In genomic region chr13:79492313-79492798, GRCh38 we compare ENCODE assay signal across 11 cellular contexts. TPM values are rescaled to one million over a fixed set of nuclear protein-coding genes. Genes with fewer than 3 reads are reported as not detected.
A peak's percentile ranks its signal among the peaks of the same experiment; 100 is the strongest.
DNase-seq lines count a peak whose midpoint lies in the region; ATAC-seq, FAIRE-seq and TF ChIP-seq lines count a peak whose summit lies in the region.
"Had no signal": no experiment of that assay in that cellular context is flagged by ENCODE, and none has a peak within 500 bp of the region (broad histone marks: within the 10 kb centered on the region; RNA-seq: fewer than 3 reads in every experiment).

No MANE protein-coding gene starts in this region.

- H3K4me2 ChIP-seq in GM12878 (ENCODE audit: control insufficient read depth, insufficient read depth): no peak overlapping the region

- H4K20me1 ChIP-seq in GM12878 (ENCODE audit: control insufficient read depth, insufficient read depth): no peaks in the 10 kb centered on the region

- no peak overlapping the region for H3K4me3 Mint-ChIP-seq in nephron
- H3K4me3 Mint-ChIP-seq: stimulated activated naive B cell treated with anti-CD40 and anti-IgM and Interleukin-4, amounts not matched to agents 10 μg/mL and 1 μg/mL and 100 μg/mL, for 72 hours had no signal

- RAD21 ChIA-PET in GM12878 (lab: Charles Lee; ENCODE audit: unreplicated experiment): interaction anchor here (2.1 kb wide), 1 partner anchor 11 kb away, joined by 5 read pairs; the partner anchor contains the start of gene NDFIP2

- TF ChIP-seq RAD21 in GM12878 (IDR thresholded peaks at IDR 0.05; ENCODE audit: insufficient read depth, low read depth, low read length): no peak

- BruUV-seq in GM12878 (replicated peaks; lab: Mats Ljungman, UMichigan): no TSS peak

- ATAC-seq in GM12878: peak; percentile 20; the same call in 2 of the 3 replicates
- ATAC-seq: stimulated activated naive B cell treated with anti-CD40 and anti-IgM and Interleukin-4, amounts not matched to agents 10 μg/mL and 1 μg/mL and 100 μg/mL, for 72 hours had no signal

- H3K4me1 Mint-ChIP-seq in nephron: peaks cover 31% of the 10 kb centered on the region

- peak overlapping the region in 2 of 3 experiments; percentile 0 to 19 for H3K27ac Mint-ChIP-seq in nephron
- H3K27ac Mint-ChIP-seq: stimulated activated naive B cell treated with anti-CD40 and anti-IgM and Interleukin-4, amounts not matched to agents 10 μg/mL and 1 μg/mL and 100 μg/mL, for 72 hours had no signal

- no peak overlapping the region for H3K27ac ChIP-seq in GM12878 (ENCODE audit: control insufficient read depth, insufficient read depth)

- peaks cover 4% of the 10 kb centered on the region for H3K36me3 Mint-ChIP-seq in nephron (ENCODE audit: low read depth)

- H3K4me3 ChIP-seq in GM12878 (no peak overlapping the region), HAP-1 (no peak overlapping the region)

- FAIRE-seq in GM12878 (lab: Jason Lieb, UNC) (no peak), GM12891 (lab: Jason Lieb, UNC) (no peak)

- H3K4me1 ChIP-seq in GM12878 (ENCODE audit: control insufficient read depth, insufficient read depth, low read length) (peaks cover 4% of the 10 kb centered on the region), HAP-1 (no peaks in the 10 kb centered on the region)

- no peaks in the 10 kb centered on the region; the same call in 2 of the 3 replicates for H3K9me3 ChIP-seq in GM12878 (replicated peaks; ENCODE audit: control insufficient read depth, insufficient read depth, low read length)
- no peaks in the 10 kb centered on the region for H3K9me3 ChIP-seq in HAP-1

- H3K79me2 ChIP-seq in GM12878 (ENCODE audit: control insufficient read depth, insufficient read depth, low read length): peaks cover 4% of the 10 kb centered on the region

- H3K9ac ChIP-seq in GM12878 (ENCODE audit: control insufficient read depth, insufficient read depth, low read length): no peak overlapping the region

- DNase-seq in EH (ENCODE audit: low read depth) (peak; percentile 21), NCI-H226 (peak; percentile 62), GM12878 (ENCODE audit: low read depth, low spot score) (no peak), GM12891 (ENCODE audit: insufficient read length, low spot score) (no peak), HAP-1 (ENCODE audit: low spot score in 2 of 2) (no peak), NCI-H82 treated with DMSO at 0.1 percent for 48 hours (lab: John Stamatoyannopoulos, UW; ENCODE audit: unreplicated experiment) (no peak), activated gamma-delta T cell treated with Interleukin-2 at 50 U/mL for 16 hours (no peak)
- DNase-seq: DMS79; NCI-H1092; stimulated activated naive B cell treated with anti-CD40 and anti-IgM and Interleukin-4, amounts not matched to agents 10 μg/mL and 1 μg/mL and 100 μg/mL, for 72 hours had no signal

- in situ Hi-C loops in GM12878 (cut with MboI) (no loop called here), HAP-1 (cut with MboI; ENCODE audit: low sequenced_read_pairs) (no loop called here)

- no peaks in the 10 kb centered on the region for H3K27me3 ChIP-seq in GM12878 (replicated peaks in 1 of 2; ENCODE audit: control insufficient read depth in 2 of 2, insufficient read depth in 2 of 2, low read length in 1 of 2)
- no peaks in the 10 kb centered on the region for H3K27me3 ChIP-seq in HAP-1 (ENCODE audit: low read depth)

- 71% methylated on average over 5 of the region's 5 CpGs for WGBS in GM12878 (ENCODE audit: insufficient coverage, insufficient replicate concordance, low lambda C conversion rate, missing lambda C conversion rate)

- H3K27me3 Mint-ChIP-seq in nephron (ENCODE audit: low read depth): no peaks in the 10 kb centered on the region

- TF ChIP-seq EP300 in GM12878 (IDR thresholded peaks at IDR 0.05; ENCODE audit: borderline replicate concordance in 1 of 2, control insufficient read depth in 1 of 2, low read depth in 2 of 2, low read length in 2 of 2): no peak

- CTCF ChIA-PET in GM12878 (lab: Yijun Ruan, JAX): interaction anchor here (2.7 kb wide), 1 partner anchor 68 kb away, joined by 9 read pairs; no protein-coding TSS in a partner anchor

- intact Hi-C loops in GM12878 (cut with micrococcal nuclease; ENCODE audit: unreplicated experiment): no loop called here

- no peak for TF ChIP-seq POLR2A in GM12878 (IDR thresholded peaks at IDR 0.05; ENCODE audit: low read depth, low read length)
- no peak for TF ChIP-seq POLR2A in GM12891 (IDR thresholded peaks at IDR 0.05; ENCODE audit: low read depth, low read length)

- H3K36me3 ChIP-seq in GM12878 (ENCODE audit: control insufficient read depth in 2 of 2, insufficient read depth in 2 of 2, low read length in 1 of 2) (no peaks in the 10 kb centered on the region), HAP-1 (replicated peaks) (no peaks in the 10 kb centered on the region)

- no peak overlapping the region for H2AFZ ChIP-seq in GM12878 (ENCODE audit: control insufficient read depth, low read depth, low read length)

- SMC1A ChIA-PET in GM12878 (lab: Charles Lee; ENCODE audit: uncharacterized antibody, unreplicated experiment): interaction anchor here (0.6 to 4.0 kb wide), 5 partner anchors 10 to 68 kb away, joined by 3 to 41 read pairs (median 11); partner anchors contain the start of gene NDFIP2

- POLR2A ChIA-PET in GM12878 (lab: Charles Lee): interaction anchor here (0.5 to 1.0 kb wide), 3 partner anchors 9 to 1350 kb away, joined by 3 to 8 read pairs (median 3); no protein-coding TSS in a partner anchor

- H3K9me3 Mint-ChIP-seq in nephron: no peaks in the 10 kb centered on the region
- H3K9me3 Mint-ChIP-seq: stimulated activated naive B cell treated with anti-CD40 and anti-IgM and Interleukin-4, amounts not matched to agents 10 μg/mL and 1 μg/mL and 100 μg/mL, for 72 hours had no signal

- TF ChIP-seq CTCF in GM12878 (IDR thresholded peaks at IDR 0.05 in 2 of 3, conservative IDR thresholded peaks at IDR 0.05 in 1 of 3; ENCODE audit: control insufficient read depth in 2 of 3, extremely low read depth in 1 of 3, insufficient read depth in 1 of 3, low read depth in 3 of 3, low read length in 3 of 3) (no peak), nephron (IDR thresholded peaks at IDR 0.05; ENCODE audit: unreplicated experiment in 3 of 3) (no peak)

TF ChIP-seq in GM12878, 131 proteins besides CTCF, POLR2A, EP300 and RAD21 (continues in another document):
- TF ChIP-seq SUZ12 (IDR thresholded peaks at IDR 0.05; ENCODE audit: unreplicated experiment) (no peak), SMARCA5 (IDR thresholded peaks at IDR 0.05) (no peak), MAX (IDR thresholded peaks at IDR 0.05; ENCODE audit: low read depth, low read length) (no peak), HDAC6 (IDR thresholded peaks at IDR 0.05; ENCODE audit: unreplicated experiment) (no peak), BHLHE40 (IDR thresholded peaks at IDR 0.05; ENCODE audit: borderline replicate concordance in 1 of 2, low read depth in 2 of 2, low read length in 1 of 2) (no peak), FOXM1 (IDR thresholded peaks at IDR 0.05; ENCODE audit: low read depth, low read length) (no peak), TAF1 (IDR thresholded peaks at IDR 0.05; ENCODE audit: borderline replicate concordance, low read depth, low read length) (no peak), NR2F1 (conservative IDR thresholded peaks at IDR 0.05) (no peak)

TF ChIP-seq in GM12891, 5 proteins besides CTCF, POLR2A, EP300 and RAD21:
- TF ChIP-seq TAF1 (IDR thresholded peaks at IDR 0.05; ENCODE audit: low read depth, low read length) (no peak), SPI1 (IDR thresholded peaks at IDR 0.05; ENCODE audit: low read depth, low read length) (no peak), POLR2AphosphoS5 (IDR thresholded peaks at IDR 0.05; ENCODE audit: low read depth, low read length) (no peak), POU2F2 (IDR thresholded peaks at IDR 0.05; ENCODE audit: low read depth, low read length) (no peak), PAX5 (IDR thresholded peaks at IDR 0.05; ENCODE audit: insufficient read depth, low read length, severe bottlenecking) (no peak)
TF ChIP-seq in GM12891: peak in this region for 0.

RNA-seq across cellular contexts. Expression of gene NDFIP2, which starts 11.4 kb away (rescaled TPM):
- 30.8 and 31.5 TPM in 2 replicates for total RNA-seq in GM12878 (2013; cell fraction: nucleolus; rRNA removed)
- 25.9 and 31.8 TPM in 2 replicates for total RNA-seq in GM12878 (2014; rRNA removed)
- 28.1 and 29.6 TPM in 2 replicates for total RNA-seq in GM12878 (2014; rRNA removed; fragmentation: Illumina TruSeq; extraction: Trizol)
- total RNA-seq in GM12878 (2021): 35.0 and 37.0 TPM in 2 replicates
- 4.9 TPM for polyA plus RNA-seq in GM12878 (2011; ENCODE audit: low read depth)
- polyA plus RNA-seq in GM12878 (2011; rRNA removed): 57.2 and 64.1 TPM in 2 replicates
- 23.3 and 30.2 TPM in 2 replicates for polyA plus RNA-seq in GM12878 (2011; cell fraction: cytosol; rRNA removed)
- polyA plus RNA-seq in GM12878 (2011; cell fraction: nucleus; rRNA removed): 15.3 and 18.1 TPM in 2 replicates
- 13.1 and 13.9 TPM in 2 replicates for polyA plus RNA-seq in GM12878 (2012)
- 30.6 and 33.0 TPM in 2 replicates for polyA plus RNA-seq in GM12878 (2014; fragmentation: Illumina TruSeq; extraction: Trizol)
- 10 to 100 TPM; 23.0 to 30.7 TPM for polyA plus RNA-seq in GM12878 (2014; fragmentation: Nextera tagmentation; extraction: Ambion mirVana)
- polyA plus RNA-seq in GM12878 (2014; rRNA removed): 16.5 and 17.9 TPM in 2 replicates
- 10 to 100 TPM; 47.5 to 48.5 TPM for polyA plus RNA-seq in GM12878 (2016; fragmentation: Nextera tagmentation; extraction: Ambion mirVana)
- 26.8 and 29.1 TPM in 2 replicates for polyA minus RNA-seq in GM12878 (2011; rRNA and poly(A)+ RNA removed)
- 15.2 and 20.9 TPM in 2 replicates for polyA minus RNA-seq in GM12878 (2011; cell fraction: cytosol; rRNA and poly(A)+ RNA removed)
- 19.3 and 32.3 TPM in 2 replicates for polyA minus RNA-seq in GM12878 (2011; cell fraction: nucleus; rRNA and poly(A)+ RNA removed)
- 19.5 TPM for polyA plus RNA-seq in GM12891 (2012; ENCODE audit: low read depth, missing spikeins)

Comparison
In these comparisons a context has a peak if more than half of its experiments do, and no peak if none do; other contexts are left out.
1. DNase-seq: peak in EH (single experiment) and NCI-H226 (single experiment); none in GM12878 (single experiment), GM12891 (single experiment), HAP-1 (0 of 2), NCI-H82 treated with DMSO at 0.1 percent for 48 hours (single experiment) and activated gamma-delta T cell treated with Interleukin-2 at 50 U/mL for 16 hours (single experiment).